5 cellular contexts compared by ENCODE assay signal in genomic region chr1:82542141-82542540, GRCh38.
"Had no signal": no experiment of that assay in that cellular context is flagged by ENCODE, and none has a peak within 500 bp of the region (broad histone marks: within the 10 kb centered on the region; RNA-seq: fewer than 3 reads in every experiment).

No MANE protein-coding gene starts in this region.

- ATAC-seq: GM23338, HepG2 had no signal

- H3K4me3 ChIP-seq: GM23338 had no signal

- DNase-seq: H9, HCEC 1CT, KBM-7 had no signal
